In the genomic region with DNA sequence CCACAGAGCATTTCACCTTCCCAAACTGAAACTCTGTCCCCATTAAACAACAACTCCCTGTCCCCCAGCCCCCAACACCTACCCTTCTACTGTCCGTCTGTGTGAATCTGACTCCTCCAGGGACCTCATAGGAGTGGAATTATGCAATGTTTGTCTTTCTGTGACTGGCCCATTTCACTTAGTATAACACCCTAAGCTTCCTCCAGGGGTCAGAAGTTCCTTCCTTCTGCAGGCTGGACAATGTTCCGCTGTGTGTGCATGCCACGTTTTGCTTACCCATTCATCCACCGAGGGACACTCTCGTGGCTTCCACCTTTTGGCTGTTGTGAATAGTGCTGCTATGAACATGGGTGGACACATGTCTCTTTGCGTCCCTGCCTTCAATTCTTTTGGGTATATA, we compare ENCODE assay signal across 9 cellular contexts.
DNase-seq lines count a peak whose midpoint lies in the region; ATAC-seq and TF ChIP-seq lines count a peak whose summit lies in the region.
"Had no signal": no experiment of that assay in that cellular context is flagged by ENCODE, and none has a peak within 500 bp of the region (broad histone marks: within the 10 kb centered on the region; RNA-seq: fewer than 3 reads in every experiment).

No MANE protein-coding gene starts in this region.

- no peak for ATAC-seq in GM21529 (IDR thresholded peaks at IDR 0.05; ENCODE audit: unreplicated experiment)
- no peak for ATAC-seq in HG03378 (IDR thresholded peaks at IDR 0.05; ENCODE audit: unreplicated experiment)

- H3K27ac ChIP-seq in KMS-11 (peak overlapping the region; percentile 78), brain microvascular endothelial cell (no peak overlapping the region)

- H3K27me3 ChIP-seq in KMS-11 (ENCODE audit: insufficient read depth, low read depth) (no peaks in the 10 kb centered on the region), brain microvascular endothelial cell (replicated peaks) (no peaks in the 10 kb centered on the region)

- no peak overlapping the region for H3K4me3 ChIP-seq in KMS-11 (IDR thresholded peaks at IDR 0.05; ENCODE audit: insufficient read depth, low read depth, low read length)
- no peak overlapping the region for H3K4me3 ChIP-seq in brain microvascular endothelial cell (ENCODE audit: low read depth, low read length)

- in situ Hi-C loops in brain microvascular endothelial cell (cut with HindIII; ENCODE audit: low pct_ligation_motif_present, low sequenced_read_pairs): no loop called here

- H3K36me3 ChIP-seq in KMS-11 (ENCODE audit: insufficient read depth): no peaks in the 10 kb centered on the region
- no peaks in the 10 kb centered on the region for H3K36me3 ChIP-seq in brain microvascular endothelial cell (replicated peaks)

- H2AFZ ChIP-seq in KMS-11 (ENCODE audit: low read depth): peak overlapping the region; percentile 69

- H4K20me1 ChIP-seq in KMS-11 (ENCODE audit: insufficient read depth): no peaks in the 10 kb centered on the region

- TF ChIP-seq CTCF in KMS-11 (conservative IDR thresholded peaks at IDR 0.05; ENCODE audit: low read depth, low read length) (no peak), brain microvascular endothelial cell (IDR thresholded peaks at IDR 0.05; ENCODE audit: low read depth, low read length, missing control alignments) (peak; percentile 58)

- peak overlapping the region; percentile 32; the same call in 1 of the 2 replicates for H3K9ac ChIP-seq in KMS-11

- no peaks in the 10 kb centered on the region for H3K79me2 ChIP-seq in KMS-11 (ENCODE audit: insufficient read depth, low read depth)

- H3K4me2 ChIP-seq in KMS-11: peak overlapping the region; percentile 69

- H3K4me1 ChIP-seq in KMS-11 (ENCODE audit: low read depth, poor library complexity, severe bottlenecking): peaks cover 52% of the 10 kb centered on the region

- DNase-seq in Ammon's horn (ENCODE audit: low spot score) (peak; percentile 76), brain microvascular endothelial cell (peak; percentile 56), left kidney (ENCODE audit: low read depth, low spot score) (peak; percentile 33), NCI-H2029 treated with DMSO at 0.1 percent for 48 hours (lab: John Stamatoyannopoulos, UW) (no peak)
- DNase-seq in stimulated activated CD4-positive, alpha-beta T cell treated with anti-CD3 and anti-CD28 coated beads, Interleukin-1b, Interleukin-23, amount 100 ng/mL, for 48 hours: no peak
- DNase-seq: DMS53 had no signal

Comparison
In these comparisons a context has a peak if more than half of its experiments do, and no peak if none do; other contexts are left out.
1. DNase-seq: peak in Ammon's horn (single experiment), brain microvascular endothelial cell (single experiment) and left kidney (single experiment); none in stimulated activated CD4-positive, alpha-beta T cell treated with anti-CD3 and anti-CD28 coated beads, Interleukin-1b, Interleukin-23, amount 100 ng/mL, for 48 hours (single experiment) and NCI-H2029 treated with DMSO at 0.1 percent for 48 hours (single experiment).